In genomic region chr3:44000586-44000985, GRCh38 we compare ENCODE assay signal across 12 cellular contexts.
A peak's percentile ranks its signal among the peaks of the same experiment; 100 is the strongest.
DNase-seq lines count a peak whose midpoint lies in the region; ATAC-seq and TF ChIP-seq lines count a peak whose summit lies in the region.
"Had no signal": no experiment of that assay in that cellular context is flagged by ENCODE, and none has a peak within 500 bp of the region (broad histone marks: within the 10 kb centered on the region; RNA-seq: fewer than 3 reads in every experiment).

No MANE protein-coding gene starts in this region.

- H3K4me1 Mint-ChIP-seq in MCF 10A (ENCODE audit: insufficient read depth, unreplicated experiment), result peaks cover 23% of the 10 kb centered on the region

- no peak overlapping the region for H3K27ac Mint-ChIP-seq in MCF 10A (ENCODE audit: low read depth, unreplicated experiment)
- H3K27ac Mint-ChIP-seq: activated CD4-positive, alpha-beta T cell treated with anti-CD3 and anti-CD28 coated beads for 36 hours had no signal

- H3K27me3 ChIP-seq in breast epithelium (peaks cover 10 to 63% of the 10 kb centered on the region in 2 donors), RWPE2 (ENCODE audit: insufficient read depth, poor library complexity, severe bottlenecking) (no peaks in the 10 kb centered on the region)

- POLR2A ChIA-PET in MCF 10A (lab: Yijun Ruan, JAX), result interaction anchor here (0.5 to 1.2 kb wide), 3 partner anchors 11 to 87 kb away, joined by 3 to 5 read pairs (median 3); no protein-coding TSS in a partner anchor

- DNase-seq in MCF 10A (ENCODE audit: unreplicated experiment), result peak; percentile 73
- no peak for DNase-seq in breast epithelium (ENCODE audit: low spot score in 2 of 2)
- no peak for DNase-seq in RWPE2 (ENCODE audit: low spot score)
- peak; percentile 72 for DNase-seq in fibroblast of the conjunctiva (ENCODE audit: low read depth)
- DNase-seq in stimulated activated naive CD4-positive, alpha-beta T cell (lab: John Stamatoyannopoulos, UW), result no peak
- DNase-seq in anterior cingulate cortex (lab: John Stamatoyannopoulos, UW), result no peak
- DNase-seq in DMS153 (lab: John Stamatoyannopoulos, UW), result no peak
- DNase-seq: activated CD4-positive, alpha-beta T cell treated with anti-CD3 and anti-CD28 coated beads for 36 hours; NCI-H2171; Peyer's patch had no signal

- no peak for ATAC-seq in RWPE2 (ENCODE audit: low read depth)
- no peak for ATAC-seq in GM21360 (IDR thresholded peaks at IDR 0.05; ENCODE audit: unreplicated experiment)
- ATAC-seq: activated CD4-positive, alpha-beta T cell treated with anti-CD3 and anti-CD28 coated beads for 36 hours had no signal

- CTCF ChIA-PET in MCF 10A (lab: Yijun Ruan, JAX), result interaction anchor here (0.6 kb wide), 1 partner anchor 186 kb away, joined by 4 read pairs; no protein-coding TSS in a partner anchor

- H3K4me3 ChIP-seq in breast epithelium, result no peak overlapping the region
- H3K4me3 ChIP-seq in RWPE2 (ENCODE audit: severe bottlenecking), result peak overlapping the region; percentile 63
- H3K4me3 ChIP-seq: Peyer's patch had no signal

- TF ChIP-seq CTCF in MCF 10A (IDR thresholded peaks at IDR 0.05; ENCODE audit: unreplicated experiment) (no peak), breast epithelium (IDR thresholded peaks at IDR 0.05) (no peak), RWPE2 (IDR thresholded peaks at IDR 0.05; ENCODE audit: poor library complexity, severe bottlenecking) (no peak)

- H3K27me3 Mint-ChIP-seq in MCF 10A (ENCODE audit: insufficient read depth, unreplicated experiment), result peaks cover 17% of the 10 kb centered on the region

- peaks cover 3 to 26% of the 10 kb centered on the region in 2 donors for H3K4me1 ChIP-seq in breast epithelium
- H3K4me1 ChIP-seq in RWPE2 (ENCODE audit: insufficient read depth, poor library complexity, severe bottlenecking), result peaks cover 13% of the 10 kb centered on the region

- peak overlapping the region; percentile 4 for H3K4me3 Mint-ChIP-seq in MCF 10A (ENCODE audit: unreplicated experiment)
- H3K4me3 Mint-ChIP-seq: activated CD4-positive, alpha-beta T cell treated with anti-CD3 and anti-CD28 coated beads for 36 hours had no signal

- no TSS peak for BruUV-seq in MCF 10A (replicated peaks; lab: Mats Ljungman, UMichigan)

- intact Hi-C loops in MCF 10A (cut with micrococcal nuclease), result no loop called here
- intact Hi-C loops in breast epithelium (cut with DNase I; ENCODE audit: low total_unique reads), result no loop called here

- H3K9me3 Mint-ChIP-seq in MCF 10A (ENCODE audit: unreplicated experiment), result no peaks in the 10 kb centered on the region
- H3K9me3 Mint-ChIP-seq: neural crest cell had no signal

- H3K27ac ChIP-seq in breast epithelium (no peak overlapping the region), RWPE2 (ENCODE audit: poor library complexity, severe bottlenecking) (peak overlapping the region; percentile 89)
- H3K27ac ChIP-seq: Peyer's patch had no signal

- no peaks in the 10 kb centered on the region for H3K36me3 ChIP-seq in breast epithelium
- H3K36me3 ChIP-seq in RWPE2 (ENCODE audit: low read depth), result peaks cover 27% of the 10 kb centered on the region
- H3K36me3 ChIP-seq: Peyer's patch had no signal

- H3K36me3 Mint-ChIP-seq in MCF 10A (ENCODE audit: insufficient read depth, unreplicated experiment), result no peaks in the 10 kb centered on the region

- TF ChIP-seq POLR2A in breast epithelium (IDR thresholded peaks at IDR 0.05), result no peak

- H3K9me3 ChIP-seq in breast epithelium (no peaks in the 10 kb centered on the region), RWPE2 (ENCODE audit: severe bottlenecking) (no peaks in the 10 kb centered on the region)

Comparison
In these comparisons a context has a peak if more than half of its experiments do, and no peak if none do; other contexts are left out.
1. DNase-seq: peak in MCF 10A (single experiment) and fibroblast of the conjunctiva (single experiment); none in breast epithelium (0 of 2), RWPE2 (single experiment), stimulated activated naive CD4-positive, alpha-beta T cell (0 of 6), anterior cingulate cortex (0 of 58) and DMS153 (single experiment).